Comparison of ENCODE assay signal across 9 cellular contexts in the genomic region with DNA sequence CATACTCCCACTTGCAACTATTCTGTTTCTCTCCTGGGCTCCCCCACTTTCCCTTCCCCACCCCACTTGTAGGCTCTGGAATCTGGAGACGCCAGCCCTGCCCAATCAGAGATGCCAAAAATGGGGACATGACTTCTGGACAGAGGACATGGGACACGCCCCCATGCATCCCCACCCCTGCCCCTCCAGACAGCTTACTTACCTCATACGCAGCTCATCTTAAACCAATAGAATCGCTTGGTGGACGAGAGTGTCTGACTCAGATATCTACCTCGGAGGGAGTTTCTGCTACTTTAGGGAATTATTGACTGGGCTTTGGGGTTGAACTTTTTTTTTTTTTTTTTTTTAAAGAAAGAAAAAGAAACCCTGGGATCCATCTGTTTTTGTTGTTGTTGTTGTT. TPM values are rescaled to one million over a fixed set of nuclear protein-coding genes. Genes with fewer than 3 reads are reported as not detected.
DNase-seq lines count a peak whose midpoint lies in the region; ATAC-seq, FAIRE-seq and TF ChIP-seq lines count a peak whose summit lies in the region.
"Not testable (repeated sequence)": the region's sequence is repeated elsewhere in the genome, so short reads cannot be mapped to it uniquely, and the experiment has no call there.
"Had no signal": no experiment of that assay in that cellular context is flagged by ENCODE, and none has a peak within 500 bp of the region (broad histone marks: within the 10 kb centered on the region; RNA-seq: fewer than 3 reads in every experiment).

No MANE protein-coding gene starts in this region.

- ATAC-seq in HCT116 (peak; percentile 38; the same call in 1 of the 2 replicates), HG03442 (IDR thresholded peaks at IDR 0.05; ENCODE audit: unreplicated experiment) (peak; percentile 53), T-helper 17 cell (peak; percentile 55), GM12878 (peak; percentile 96), lower lobe of right lung (peak; percentile 29 to 54)
- ATAC-seq in stimulated activated naive CD8-positive, alpha-beta T cell treated with anti-CD3 and anti-CD28 coated beads, Interleukin-15, amount 100 ng/mL, for 72 hours = peak; percentile 73

- RAD21 ChIA-PET in HCT116 (lab: Charles Lee; ENCODE audit: low non-redundant PET in 1 of 2, low total read pairs in 2 of 2, uncharacterized antibody in 2 of 2, unreplicated experiment in 2 of 2) = not testable (repeated sequence)
- RAD21 ChIA-PET in GM12878 (lab: Charles Lee; ENCODE audit: unreplicated experiment) = interaction anchor here (0.6 to 0.8 kb wide), 4 partner anchors 14 to 107 kb away, joined by 3 to 4 read pairs (median 3); no protein-coding TSS in a partner anchor

- intact Hi-C loops in HCT116 (cut with micrococcal nuclease); GM12878 (cut with micrococcal nuclease; ENCODE audit: unreplicated experiment); lower lobe of right lung (cut with DNase I): not testable (repeated sequence)

- not testable (repeated sequence) for H3K36me3 Mint-ChIP-seq in T-helper 17 cell (ENCODE audit: low read depth)

- H3K4me2 ChIP-seq in HCT116 (ENCODE audit: low read length); GM12878 (ENCODE audit: control insufficient read depth, insufficient read depth): not testable (repeated sequence)

- not testable (repeated sequence) for H3K27ac ChIP-seq in HCT116 (ENCODE audit: low read depth, low read length); GM12878 (ENCODE audit: control insufficient read depth, insufficient read depth); lower lobe of right lung

- not testable (repeated sequence) for H3K4me1 Mint-ChIP-seq in T-helper 17 cell
- H3K4me1 Mint-ChIP-seq in stimulated activated naive CD8-positive, alpha-beta T cell treated with anti-CD3 and anti-CD28 coated beads, Interleukin-15, amount 100 ng/mL, for 72 hours = peaks cover 31% of the 10 kb centered on the region

- WGBS in GM12878 (ENCODE audit: insufficient coverage, insufficient replicate concordance, low lambda C conversion rate, missing lambda C conversion rate) = 19% methylated on average over 6 of the region's 6 CpGs

- not testable (repeated sequence) for H3K4me3 ChIP-seq in GM12865 (ENCODE audit: low read depth, low read length); HCT116 (replicated peaks in 1 of 2; ENCODE audit: low read depth in 1 of 2, low read length in 2 of 2); GM12878; lower lobe of right lung

- TF ChIP-seq RAD21 in HCT116 (IDR thresholded peaks at IDR 0.05; ENCODE audit: low read depth); GM12878 (IDR thresholded peaks at IDR 0.05; ENCODE audit: insufficient read depth, low read depth, low read length): not testable (repeated sequence)

- DNase-seq in GM12865 (ENCODE audit: low read depth) = peak; percentile 61
- not testable (repeated sequence) for DNase-seq in GM19239 (ENCODE audit: insufficient read length, low spot score); HCT116 (ENCODE audit: low read depth, low spot score); T-helper 17 cell; GM12878 (ENCODE audit: low read depth, low spot score); lower lobe of right lung; stimulated activated naive CD8-positive, alpha-beta T cell treated with anti-CD3 and anti-CD28 coated beads, Interleukin-15, amount 100 ng/mL, for 72 hours

- H3K36me3 ChIP-seq in HCT116 (ENCODE audit: control insufficient read depth in 1 of 2, insufficient read depth in 2 of 2, low read length in 2 of 2); GM12878 (ENCODE audit: control insufficient read depth in 2 of 2, insufficient read depth in 2 of 2, low read length in 1 of 2); lower lobe of right lung: not testable (repeated sequence)

- not testable (repeated sequence) for H2AFZ ChIP-seq in HCT116 (ENCODE audit: low read depth, low read length, poor library complexity, severe bottlenecking); GM12878 (ENCODE audit: control insufficient read depth, low read depth, low read length)

- not testable (repeated sequence) for H3K4me1 ChIP-seq in HCT116 (ENCODE audit: control insufficient read depth in 1 of 2, insufficient read depth in 2 of 2, low read length in 2 of 2); GM12878 (ENCODE audit: control insufficient read depth, insufficient read depth, low read length); lower lobe of right lung

- POLR2A ChIA-PET in HCT116 (lab: Charles Lee) = not testable (repeated sequence)
- POLR2A ChIA-PET in GM12878 (lab: Charles Lee) = interaction anchor here (0.6 to 0.7 kb wide), 7 partner anchors 9 to 336 kb away, joined by 3 to 6 read pairs (median 3); no protein-coding TSS in a partner anchor

- H3K9ac ChIP-seq in HCT116 (ENCODE audit: low read length); GM12878 (ENCODE audit: control insufficient read depth, insufficient read depth, low read length): not testable (repeated sequence)

- TF ChIP-seq EP300 in GM12878 (IDR thresholded peaks at IDR 0.05; ENCODE audit: borderline replicate concordance in 1 of 2, control insufficient read depth in 1 of 2, low read depth in 2 of 2, low read length in 2 of 2) = not testable (repeated sequence)

- in situ Hi-C loops in GM12878 (cut with MboI) = not testable (repeated sequence)

- H4K20me1 ChIP-seq in HCT116 (ENCODE audit: insufficient read depth); GM12878 (ENCODE audit: control insufficient read depth, insufficient read depth): not testable (repeated sequence)

- SMC1A ChIA-PET in GM12878 (lab: Charles Lee; ENCODE audit: uncharacterized antibody, unreplicated experiment) = interaction anchor here (0.8 to 1.1 kb wide), 2 partner anchors 11 to 468 kb away, joined by 3 read pairs; no protein-coding TSS in a partner anchor

- H3K9me2 ChIP-seq in HCT116 (ENCODE audit: insufficient read depth) = not testable (repeated sequence)

- H3K9me3 Mint-ChIP-seq in stimulated activated naive CD8-positive, alpha-beta T cell treated with anti-CD3 and anti-CD28 coated beads, Interleukin-15, amount 100 ng/mL, for 72 hours = peaks cover 15 to 17% of the 10 kb centered on the region in 2 donors

- not testable (repeated sequence) for H3K79me2 ChIP-seq in HCT116 (ENCODE audit: insufficient read depth, low read length); GM12878 (ENCODE audit: control insufficient read depth, insufficient read depth, low read length)

- FAIRE-seq in GM19239 (lab: Jason Lieb, UNC) = peak; percentile 45
- FAIRE-seq in GM12878 (lab: Jason Lieb, UNC) = peak; percentile 88

- not testable (repeated sequence) for H3K27ac Mint-ChIP-seq in T-helper 17 cell; stimulated activated naive CD8-positive, alpha-beta T cell treated with anti-CD3 and anti-CD28 coated beads, Interleukin-15, amount 100 ng/mL, for 72 hours

- not testable (repeated sequence) for H3K4me3 Mint-ChIP-seq in T-helper 17 cell; stimulated activated naive CD8-positive, alpha-beta T cell treated with anti-CD3 and anti-CD28 coated beads, Interleukin-15, amount 100 ng/mL, for 72 hours

- H3K27me3 Mint-ChIP-seq in T-helper 17 cell; stimulated activated naive CD8-positive, alpha-beta T cell treated with anti-CD3 and anti-CD28 coated beads, Interleukin-15, amount 100 ng/mL, for 72 hours: not testable (repeated sequence)

- not testable (repeated sequence) for TF ChIP-seq CTCF in GM12865 (IDR thresholded peaks at IDR 0.05; ENCODE audit: insufficient read depth, low read depth, low read length, missing control alignments); HCT116 (IDR thresholded peaks at IDR 0.05 in 2 of 3, conservative IDR thresholded peaks at IDR 0.05 in 1 of 3; ENCODE audit: borderline replicate concordance in 1 of 3, insufficient read depth in 1 of 3, low read depth in 2 of 3, low read length in 2 of 3); GM12878 (IDR thresholded peaks at IDR 0.05 in 2 of 3, conservative IDR thresholded peaks at IDR 0.05 in 1 of 3; ENCODE audit: control insufficient read depth in 2 of 3, extremely low read depth in 1 of 3, insufficient read depth in 1 of 3, low read depth in 3 of 3, low read length in 3 of 3); lower lobe of right lung (IDR thresholded peaks at IDR 0.05)

- BruUV-seq in HCT116 (replicated peaks; lab: Mats Ljungman, UMichigan); GM12878 (replicated peaks; lab: Mats Ljungman, UMichigan): not testable (repeated sequence)

- CTCF ChIA-PET in HCT116 (lab: Charles Lee) = not testable (repeated sequence)
- CTCF ChIA-PET in GM12878 (lab: Yijun Ruan, JAX) = interaction anchor here (0.6 kb wide), 1 partner anchor 102 kb away, joined by 5 read pairs; no protein-coding TSS in a partner anchor

- not testable (repeated sequence) for TF ChIP-seq POLR2A in HCT116 (IDR thresholded peaks at IDR 0.05; ENCODE audit: borderline replicate concordance, extremely low read depth, insufficient read depth, insufficient read length); GM12878 (IDR thresholded peaks at IDR 0.05; ENCODE audit: low read depth, low read length)

- H3K27me3 ChIP-seq in HCT116 (ENCODE audit: insufficient read depth, low read length); GM12878 (replicated peaks in 1 of 2; ENCODE audit: control insufficient read depth in 2 of 2, insufficient read depth in 2 of 2, low read length in 1 of 2); lower lobe of right lung (ENCODE audit: low read depth): not testable (repeated sequence)

- H3K9me3 ChIP-seq in HCT116 (ENCODE audit: control insufficient read depth in 1 of 2, insufficient read depth in 1 of 2, low read depth in 1 of 2, low read length in 2 of 2); T-helper 17 cell (ENCODE audit: control insufficient read depth, low read length, poor library complexity, severe bottlenecking); GM12878 (replicated peaks; ENCODE audit: control insufficient read depth, insufficient read depth, low read length); lower lobe of right lung: not testable (repeated sequence)

RNA-seq across cellular contexts. Expression of a gene that starts 58.4 kb away (rescaled TPM):
- 1.7 TPM for total RNA-seq in HCT116 (2021; ENCODE audit: unreplicated experiment)
- polyA plus RNA-seq in HCT116 (2012) = 0.54 and 0.61 TPM in 2 replicates
- 1 to 10 TPM; 1.8 to 2.2 TPM for total RNA-seq in T-helper 17 cell
- total RNA-seq in GM12878 (2013; cell fraction: nucleolus; rRNA removed) = 15.8 and 17.7 TPM in 2 replicates
- 9.8 and 12.8 TPM in 2 replicates for total RNA-seq in GM12878 (2014; rRNA removed)
- 9.2 TPM in 2 replicates for total RNA-seq in GM12878 (2014; rRNA removed; fragmentation: Illumina TruSeq; extraction: Trizol)
- 37.1 and 37.2 TPM in 2 replicates for total RNA-seq in GM12878 (2021)
- 4.2 TPM for polyA plus RNA-seq in GM12878 (2011; ENCODE audit: low read depth)
- 1.5 and 1.6 TPM in 2 replicates for polyA plus RNA-seq in GM12878 (2011; rRNA removed)
- 2.0 and 3.3 TPM in 2 replicates for polyA plus RNA-seq in GM12878 (2011; cell fraction: cytosol; rRNA removed)
- polyA plus RNA-seq in GM12878 (2011; cell fraction: nucleus; rRNA removed) = 4.1 and 5.9 TPM in 2 replicates
- polyA plus RNA-seq in GM12878 (2012) = 13.1 and 13.3 TPM in 2 replicates
- polyA plus RNA-seq in GM12878 (2014; fragmentation: Illumina TruSeq; extraction: Trizol) = 8.4 and 9.3 TPM in 2 replicates
- 1 to 10 TPM; 2.3 to 5.6 TPM for polyA plus RNA-seq in GM12878 (2014; fragmentation: Nextera tagmentation; extraction: Ambion mirVana)
- 21.8 and 25.7 TPM in 2 replicates for polyA plus RNA-seq in GM12878 (2014; rRNA removed)
- 1 to 10 TPM; 4.3 to 8.3 TPM for polyA plus RNA-seq in GM12878 (2016; fragmentation: Nextera tagmentation; extraction: Ambion mirVana)
- 0.80 and 2.0 TPM in 2 replicates for polyA minus RNA-seq in GM12878 (2011; rRNA and poly(A)+ RNA removed)
- 1.7 and 1.9 TPM in 2 replicates for polyA minus RNA-seq in GM12878 (2011; cell fraction: cytosol; rRNA and poly(A)+ RNA removed)
- polyA minus RNA-seq in GM12878 (2011; cell fraction: nucleus; rRNA and poly(A)+ RNA removed) = 3.1 and 5.0 TPM in 2 replicates
- total RNA-seq in lower lobe of right lung = 6.2 TPM
- total RNA-seq: HT-29 had no signal

Comparison
In these comparisons a context has a peak if more than half of its experiments do, and no peak if none do; other contexts are left out.
1. ATAC-seq: peak in every context shown above with its lines; median percentile 96 in GM12878; 73 in stimulated activated naive CD8-positive, alpha-beta T cell treated with anti-CD3 and anti-CD28 coated beads, Interleukin-15, amount 100 ng/mL, for 72 hours; 55 in T-helper 17 cell; 53 in HG03442; 42 in lower lobe of right lung; 38 in HCT116.